Comparison of ENCODE assay signal across 1 cellular context in genomic region chr7:148277042-148277660, GRCh38.
TF ChIP-seq lines count a peak whose summit lies in the region.

No MANE protein-coding gene starts in this region.

TF ChIP-seq in SK-N-SH, 30 proteins besides CTCF, POLR2A, EP300 and RAD21 (continued from another document):
- no peak for TF ChIP-seq MAX (IDR thresholded peaks at IDR 0.05; ENCODE audit: low read depth)
- no peak for TF ChIP-seq TAF1 (IDR thresholded peaks at IDR 0.05; ENCODE audit: borderline replicate concordance, low read depth, low read length)
- no peak for TF ChIP-seq GATA2 (CRISPR knock-in tag; IDR thresholded peaks at IDR 0.05)
- no peak for TF ChIP-seq MEF2A (IDR thresholded peaks at IDR 0.05; ENCODE audit: borderline replicate concordance, low read depth)
- TF ChIP-seq RXRA (IDR thresholded peaks at IDR 0.05; ENCODE audit: borderline replicate concordance, low read depth) = no peak
- TF ChIP-seq PBX3 (IDR thresholded peaks at IDR 0.05) = no peak
- no peak for TF ChIP-seq YY1 (IDR thresholded peaks at IDR 0.05; ENCODE audit: low read depth)
- TF ChIP-seq TEAD4 (IDR thresholded peaks at IDR 0.05; ENCODE audit: borderline replicate concordance, insufficient read depth) = no peak
- no peak for TF ChIP-seq FOSL2 (IDR thresholded peaks at IDR 0.05; ENCODE audit: borderline replicate concordance, low read depth)
- no peak for TF ChIP-seq ZBTB33 (IDR thresholded peaks at IDR 0.05; ENCODE audit: borderline replicate concordance, low read depth)
- TF ChIP-seq GABPA (IDR thresholded peaks at IDR 0.05; ENCODE audit: low read depth) = no peak
- no peak for TF ChIP-seq FOXM1 (IDR thresholded peaks at IDR 0.05; ENCODE audit: low read depth)
- TF ChIP-seq TCF12 (IDR thresholded peaks at IDR 0.05) = no peak
- TF ChIP-seq SMC3 (IDR thresholded peaks at IDR 0.05; ENCODE audit: low read depth, low read length) = no peak
- TF ChIP-seq RFX5 (IDR thresholded peaks at IDR 0.05; ENCODE audit: low read length) = no peak
- TF ChIP-seq EZH2phosphoT487 (IDR thresholded peaks at IDR 0.05; ENCODE audit: borderline replicate concordance, low read depth) = no peak
